21 cellular contexts compared by ENCODE assay signal in the genomic region with DNA sequence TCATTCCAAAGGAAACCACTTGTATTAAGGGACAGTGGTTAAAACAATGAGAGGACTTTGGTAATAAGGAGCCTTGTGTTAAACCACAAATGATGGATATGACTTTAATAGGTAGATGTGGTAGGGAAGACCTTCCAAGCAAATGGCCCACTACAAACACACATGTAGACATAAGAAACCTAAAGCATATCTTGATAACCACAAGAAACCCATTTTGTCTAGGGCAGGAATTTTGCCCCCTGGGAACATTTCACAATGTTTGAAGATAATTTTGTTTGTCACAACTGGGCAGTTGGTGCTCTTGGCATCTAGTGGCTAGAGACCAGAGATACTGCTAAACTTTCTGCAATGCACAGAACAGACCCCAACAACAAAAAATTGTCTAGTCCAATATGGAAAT. TPM values are rescaled to one million over a fixed set of nuclear protein-coding genes. Genes with fewer than 3 reads are reported as not detected.
"Had no signal": no experiment of that assay in that cellular context is flagged by ENCODE, and none has a peak within 500 bp of the region (broad histone marks: within the 10 kb centered on the region; RNA-seq: fewer than 3 reads in every experiment).

No MANE protein-coding gene starts in this region.

- H3K9me3 ChIP-seq: neutrophil, pancreas, prostate gland, stomach, thoracic aorta, thyroid gland, tibial nerve, upper lobe of right lung had no signal

- H3K27ac ChIP-seq: neutrophil, pancreas, prostate gland, stomach, thoracic aorta, thyroid gland, tibial nerve, upper lobe of right lung had no signal

- H3K27me3 ChIP-seq: neutrophil, pancreas, stomach, thyroid gland, tibial nerve, upper lobe of right lung had no signal

- H3K36me3 ChIP-seq: neutrophil, pancreas, prostate gland, stomach, thoracic aorta, thyroid gland, tibial nerve, upper lobe of right lung had no signal

- DNase-seq: naive B cell; naive thymus-derived CD8-positive, alpha-beta T cell; nephron progenitor cell; nucleus accumbens; pancreas; right cardiac atrium; small intestine; stimulated activated CD4-positive, alpha-beta T cell treated with anti-CD3 and anti-CD28 coated beads, Interleukin-15, amount 100 ng/mL, for 24 hours; stimulated activated CD4-positive, alpha-beta T cell treated with anti-CD3 and anti-CD28 coated beads, Interleukin-2, amount 100 ng/mL, for 24 hours; stimulated activated CD4-positive, alpha-beta T cell treated with anti-CD3 and anti-CD28 coated beads, Interleukin-2, amount 100 ng/mL, for 48 hours; stimulated activated CD4-positive, alpha-beta T cell treated with anti-CD3 and anti-CD28 coated beads, Interleukin-4, amount 100 ng/mL, for 24 hours; stimulated activated naive B cell treated with anti-CD40 and anti-IgM and Interleukin-4, amounts not matched to agents 10 μg/mL and 1 μg/mL and 100 μg/mL, for 72 hours; stimulated activated naive CD4-positive, alpha-beta T cell treated with Interleukin-2 at 50 U/mL for 16 hours; stomach; thyroid gland; upper lobe of right lung had no signal

- H3K4me3 ChIP-seq: pancreas, prostate gland, stomach, thoracic aorta, thyroid gland, tibial nerve, upper lobe of right lung had no signal

- H3K4me1 ChIP-seq: prostate gland, stomach, thyroid gland, tibial nerve, upper lobe of right lung had no signal

RNA-seq across cellular contexts. Expression of a gene that starts 25.8 kb away (rescaled TPM):
- total RNA-seq: naive thymus-derived CD8-positive, alpha-beta T cell; osteocyte had no signal
- polyA plus RNA-seq: naive thymus-derived CD8-positive, alpha-beta T cell had no signal
